In genomic region chr15:67783303-67783702, GRCh38 we compare ENCODE assay signal across 9 cellular contexts. TPM values are rescaled to one million over a fixed set of nuclear protein-coding genes. Genes with fewer than 3 reads are reported as not detected.
DNase-seq lines count a peak whose midpoint lies in the region; ATAC-seq and TF ChIP-seq lines count a peak whose summit lies in the region.
"Had no signal": no experiment of that assay in that cellular context is flagged by ENCODE, and none has a peak within 500 bp of the region (broad histone marks: within the 10 kb centered on the region; RNA-seq: fewer than 3 reads in every experiment).

No MANE protein-coding gene starts in this region.

- H2BK12ac ChIP-seq in mesenchymal stem cell (ENCODE audit: low read length in 2 of 2): no peak overlapping the region

- H3K18ac ChIP-seq in mesenchymal stem cell (ENCODE audit: low read depth in 1 of 2, low read length in 2 of 2): no peak overlapping the region

- no peak overlapping the region for H3K27ac ChIP-seq in WERI-Rb-1
- H3K27ac ChIP-seq in mesenchymal stem cell (ENCODE audit: low read length, poor library complexity, severe bottlenecking): no peak overlapping the region
- no peak overlapping the region for H3K27ac ChIP-seq in brain microvascular endothelial cell

- H3K4me2 ChIP-seq in mesenchymal stem cell (ENCODE audit: low read length, poor library complexity, severe bottlenecking): no peak overlapping the region

- no peak overlapping the region for H4K8ac ChIP-seq in mesenchymal stem cell (ENCODE audit: low read length)

- H3K9ac ChIP-seq in mesenchymal stem cell (ENCODE audit: low read length): no peak overlapping the region

- no peak overlapping the region for H2BK5ac ChIP-seq in mesenchymal stem cell (ENCODE audit: low read depth, low read length, poor library complexity, severe bottlenecking)

- peak; percentile 33 for DNase-seq in WERI-Rb-1
- no peak for DNase-seq in mesenchymal stem cell
- DNase-seq in DMS153 treated with DMSO at 0.1 percent for 48 hours (lab: John Stamatoyannopoulos, UW; ENCODE audit: unreplicated experiment): no peak
- no peak for DNase-seq in brain microvascular endothelial cell

- H3K79me1 ChIP-seq in mesenchymal stem cell (replicated peaks; ENCODE audit: low read length, poor library complexity, severe bottlenecking): no peaks in the 10 kb centered on the region

- H3K36me3 ChIP-seq in WERI-Rb-1: no peaks in the 10 kb centered on the region
- H3K36me3 ChIP-seq in mesenchymal stem cell (ENCODE audit: control insufficient read depth in 1 of 2, insufficient read depth in 2 of 2, low read depth in 1 of 2, low read length in 2 of 2): peaks cover 12 to 16% of the 10 kb centered on the region in 2 experiments
- H3K36me3 ChIP-seq in brain microvascular endothelial cell (replicated peaks): no peaks in the 10 kb centered on the region

- no peak overlapping the region for H2BK15ac ChIP-seq in mesenchymal stem cell (ENCODE audit: low read depth, poor library complexity, severe bottlenecking)

- H2AK5ac ChIP-seq in mesenchymal stem cell (ENCODE audit: low read length, severe bottlenecking): peak overlapping the region; percentile 44

- H2BK120ac ChIP-seq in mesenchymal stem cell (ENCODE audit: low read depth, low read length): no peak overlapping the region

- peaks cover 6% of the 10 kb centered on the region for H3K4me1 ChIP-seq in mesenchymal stem cell (ENCODE audit: control insufficient read depth, insufficient read depth, low read depth, low read length)

- H3K9me3 ChIP-seq in WERI-Rb-1 (ENCODE audit: severe bottlenecking) (no peaks in the 10 kb centered on the region), mesenchymal stem cell (ENCODE audit: control insufficient read depth, low read length) (no peaks in the 10 kb centered on the region)

- H3K14ac ChIP-seq in mesenchymal stem cell (ENCODE audit: low read length in 2 of 2): no peak overlapping the region

- no peak overlapping the region for H4K91ac ChIP-seq in mesenchymal stem cell (ENCODE audit: low read length)

- ATAC-seq in GM19043 (IDR thresholded peaks at IDR 0.05; ENCODE audit: low read depth, unreplicated experiment) (peak; percentile 56), HG03354 (IDR thresholded peaks at IDR 0.05; ENCODE audit: poor library complexity, severe bottlenecking, unreplicated experiment) (peak; percentile 70), GM18870 (IDR thresholded peaks at IDR 0.05; ENCODE audit: unreplicated experiment) (no peak), HG02571 (IDR thresholded peaks at IDR 0.05; ENCODE audit: unreplicated experiment) (no peak)
- ATAC-seq: K562 had no signal

- TF ChIP-seq CTCF in WERI-Rb-1 (IDR thresholded peaks at IDR 0.05; ENCODE audit: low read depth, low read length) (peak; percentile 30; the same call in 1 of the 2 replicates), brain microvascular endothelial cell (IDR thresholded peaks at IDR 0.05; ENCODE audit: low read depth, low read length, missing control alignments) (no peak)

- no peak overlapping the region for H2AFZ ChIP-seq in mesenchymal stem cell (ENCODE audit: low read depth, low read length)

- H3K4ac ChIP-seq in mesenchymal stem cell (ENCODE audit: low read depth in 1 of 2, low read length in 2 of 2): no peak overlapping the region

- in situ Hi-C loops in brain microvascular endothelial cell (cut with HindIII; ENCODE audit: low pct_ligation_motif_present, low sequenced_read_pairs): no loop called here

- 87% methylated on average over 7 of the region's 7 CpGs for WGBS in mesenchymal stem cell

- H3K4me3 ChIP-seq in WERI-Rb-1 (ENCODE audit: low read depth, low read length) (no peak overlapping the region), mesenchymal stem cell (ENCODE audit: insufficient read depth in 1 of 2, low read depth in 1 of 2, low read length in 2 of 2) (no peak overlapping the region), brain microvascular endothelial cell (ENCODE audit: low read depth, low read length) (no peak overlapping the region)
- H3K4me3 ChIP-seq: K562 had no signal

- H3K27me3 ChIP-seq in WERI-Rb-1 (ENCODE audit: insufficient read depth, low read depth, severe bottlenecking) (no peaks in the 10 kb centered on the region), mesenchymal stem cell (ENCODE audit: control insufficient read depth in 1 of 2, insufficient read depth in 1 of 2, low read length in 2 of 2) (no peaks in the 10 kb centered on the region), brain microvascular endothelial cell (replicated peaks) (no peaks in the 10 kb centered on the region)

- no peak overlapping the region for H3K23ac ChIP-seq in mesenchymal stem cell (ENCODE audit: low read length in 2 of 2)

RNA-seq across cellular contexts. Expression of gene SKOR1, which starts 42.0 kb away (rescaled TPM):
- 0.06 TPM for polyA plus RNA-seq in mesenchymal stem cell (2013, experiment 1 of 2)
- polyA plus RNA-seq in mesenchymal stem cell (2013, experiment 2 of 2): 0.08 TPM

RNA-seq across cellular contexts. Expression of gene RNU6-1, which starts 56.5 kb away (rescaled TPM):
- polyA plus RNA-seq in mesenchymal stem cell (2013, experiment 1 of 2): not detected
- polyA plus RNA-seq in mesenchymal stem cell (2013, experiment 2 of 2): not detected
- polyA plus RNA-seq: K562 had no signal

Comparison
In these comparisons a context has a peak if more than half of its experiments do, and no peak if none do; other contexts are left out.
1. ATAC-seq: peak in GM19043 (single experiment) and HG03354 (single experiment); none in GM18870 (single experiment) and HG02571 (single experiment).